36 cellular contexts compared by ENCODE assay signal in genomic region chr12:131196220-131196619, GRCh38.
"Had no signal": no experiment of that assay in that cellular context is flagged by ENCODE, and none has a peak within 500 bp of the region (broad histone marks: within the 10 kb centered on the region; RNA-seq: fewer than 3 reads in every experiment).

No MANE protein-coding gene starts in this region.

- H3K27ac ChIP-seq: brain microvascular endothelial cell, KMS-11, Peyer's patch, VCaP had no signal

- H3K36me3 Mint-ChIP-seq: activated naive CD8-positive, alpha-beta T cell treated with anti-CD3 and anti-CD28 coated beads for 36 hours had no signal

- DNase-seq: activated B cell treated with CpG ODN at 0.5 μM for 24 hours; activated CD4-positive, alpha-beta T cell treated with anti-CD3 and anti-CD28 coated beads for 4 hours; activated CD4-positive, alpha-beta T cell treated with anti-CD3 and anti-CD28 coated beads, Interleukin-2, amount 50 U/mL, for 1 hour; activated CD4-positive, CD25-positive, alpha-beta regulatory T cell treated with anti-CD3 and anti-CD28 coated beads, Interleukin-2, amount 50 U/mL, for 72 hours; activated CD8-positive, alpha-beta T cell treated with anti-CD3 and anti-CD28 coated beads for 36 hours; activated naive CD4-positive, alpha-beta T cell; activated naive CD4-positive, alpha-beta T cell treated with anti-CD3 and anti-CD28 coated beads, Interleukin-2, amount 50 U/mL, for 16 hours; activated naive CD8-positive, alpha-beta T cell treated with anti-CD3 and anti-CD28 coated beads for 36 hours; activated T-cell treated with anti-CD3 and anti-CD28 coated beads for 4 hours; activated T-cell treated with anti-CD3 and anti-CD28 coated beads, Interleukin-2, amount 50 U/mL, for 4 hours; amniotic stem cell; brain microvascular endothelial cell; MM.1S; MV-4-11; NCI-H1092; NCI-H1436 treated with DMSO at 0.1 percent for 48 hours; NCI-H1694 treated with DMSO at 0.1 percent for 48 hours; NCI-H2029 treated with DMSO at 0.1 percent for 48 hours; NCI-H2107; NCI-H2171; NCI-H510A; NCI-H526; NCI-H748 treated with DMSO at 0.1 percent for 48 hours; NK-92 treated with Interleukin-12 subunit alpha and Interleukin-12 subunit beta, amount 100 ng/mL, for 24 hours; PC-3; Right ventricle myocardium superior; RPMI8226; SW 1271; T-helper 1 cell; T-helper 2 cell; T-helper 9 cell had no signal

- H3K27ac Mint-ChIP-seq: activated B cell treated with CpG ODN at 0.5 μM for 24 hours; activated CD8-positive, alpha-beta T cell treated with anti-CD3 and anti-CD28 coated beads for 36 hours; activated naive CD8-positive, alpha-beta T cell treated with anti-CD3 and anti-CD28 coated beads for 36 hours; activated T-helper 1 cell treated with anti-CD3 and anti-CD28 coated beads, Interleukin-12 subunit alpha, Interleukin-12 subunit beta, Interleukin-2, Interleukin-4 antibody, amounts not matched to agents 30 ng/mL and 10 ng/mL and 1 ng/mL, durations not matched to agents 14 hours and 24 hours and 36 hours had no signal

- ATAC-seq: activated CD8-positive, alpha-beta T cell treated with anti-CD3 and anti-CD28 coated beads for 36 hours; activated T-cell treated with anti-CD3 and anti-CD28 coated beads, Interleukin-2, amount 50 U/mL, for 4 hours; PC-3 had no signal

- H3K9me3 Mint-ChIP-seq: activated B cell treated with CpG ODN at 0.5 μM for 24 hours; activated CD8-positive, alpha-beta T cell treated with anti-CD3 and anti-CD28 coated beads for 36 hours; activated naive CD8-positive, alpha-beta T cell treated with anti-CD3 and anti-CD28 coated beads for 36 hours; activated T-cell treated with anti-CD3 and anti-CD28 coated beads, Interleukin-2, amount 50 U/mL, for 4 hours; activated T-helper 1 cell treated with anti-CD3 and anti-CD28 coated beads, Interleukin-12 subunit alpha, Interleukin-12 subunit beta, Interleukin-2, Interleukin-4 antibody, amounts not matched to agents 30 ng/mL and 10 ng/mL and 1 ng/mL, durations not matched to agents 14 hours and 24 hours and 36 hours; central memory CD8-positive, alpha-beta T cell had no signal

- H3K36me3 ChIP-seq: brain microvascular endothelial cell, Peyer's patch had no signal

- H3K4me1 Mint-ChIP-seq: activated B cell treated with CpG ODN at 0.5 μM for 24 hours; activated naive CD8-positive, alpha-beta T cell treated with anti-CD3 and anti-CD28 coated beads for 36 hours; central memory CD8-positive, alpha-beta T cell had no signal

- H3K27me3 Mint-ChIP-seq: activated B cell treated with CpG ODN at 0.5 μM for 24 hours had no signal

- H3K4me1 ChIP-seq: Peyer's patch had no signal

- H3K27me3 ChIP-seq: brain microvascular endothelial cell, Peyer's patch had no signal

- H3K4me3 Mint-ChIP-seq: activated B cell treated with CpG ODN at 0.5 μM for 24 hours; activated CD8-positive, alpha-beta T cell treated with anti-CD3 and anti-CD28 coated beads for 36 hours; activated naive CD8-positive, alpha-beta T cell treated with anti-CD3 and anti-CD28 coated beads for 36 hours; activated T-cell treated with anti-CD3 and anti-CD28 coated beads, Interleukin-2, amount 50 U/mL, for 4 hours; activated T-helper 1 cell treated with anti-CD3 and anti-CD28 coated beads, Interleukin-12 subunit alpha, Interleukin-12 subunit beta, Interleukin-2, Interleukin-4 antibody, amounts not matched to agents 30 ng/mL and 10 ng/mL and 1 ng/mL, durations not matched to agents 14 hours and 24 hours and 36 hours; central memory CD8-positive, alpha-beta T cell had no signal

- H3K9me3 ChIP-seq: Peyer's patch had no signal

- H3K4me3 ChIP-seq: Peyer's patch had no signal
